ENCODE assay signal across 8 cellular contexts in the genomic region with DNA sequence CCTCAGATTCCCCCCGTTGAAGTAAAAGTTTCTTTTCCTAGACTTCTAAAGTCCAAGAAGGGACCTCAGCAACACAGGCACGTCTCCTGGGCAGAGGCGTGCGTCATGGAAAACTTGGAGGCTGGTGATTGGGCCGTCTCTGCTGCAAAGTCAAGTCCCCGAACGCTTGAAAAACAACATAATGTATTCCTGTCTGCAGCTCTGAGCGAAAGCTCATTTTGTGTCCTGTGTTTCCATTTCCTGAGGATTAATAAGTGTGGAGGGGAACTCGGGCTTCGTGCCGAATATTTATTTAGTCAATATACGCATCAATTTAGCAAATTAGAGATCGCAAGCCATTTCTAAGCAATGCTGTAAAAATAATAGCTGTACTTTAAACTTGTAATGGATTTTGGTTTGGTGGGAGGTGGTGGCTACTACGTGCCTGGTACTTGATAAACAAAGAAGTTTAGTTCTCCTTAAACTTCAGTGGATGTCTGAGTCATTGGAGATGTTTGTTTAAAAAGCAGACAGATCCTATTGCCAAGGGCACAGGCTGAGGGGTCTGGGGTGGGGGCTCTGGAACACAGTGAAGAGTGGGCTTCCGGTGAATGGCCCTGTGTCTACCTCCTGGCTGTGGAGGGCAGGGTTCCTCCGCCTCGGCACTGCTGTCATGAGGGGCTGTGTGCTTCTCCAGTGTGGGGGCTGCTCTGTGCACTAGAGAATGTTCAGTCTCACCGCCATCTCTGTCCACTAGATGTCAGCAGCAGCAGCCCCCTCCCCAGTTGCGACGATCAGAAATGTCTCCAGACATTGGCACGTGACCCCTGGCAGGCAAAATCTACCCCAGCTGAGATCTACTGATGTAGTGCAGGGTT. TPM values are rescaled to one million over a fixed set of nuclear protein-coding genes. Genes with fewer than 3 reads are reported as not detected.
A peak's percentile ranks its signal among the peaks of the same experiment; 100 is the strongest.
DNase-seq lines count a peak whose midpoint lies in the region; FAIRE-seq and TF ChIP-seq lines count a peak whose summit lies in the region.

No MANE protein-coding gene starts in this region.

- no peaks in the 10 kb centered on the region for H3K4me1 Mint-ChIP-seq in Caco-2 (ENCODE audit: low read depth, unreplicated experiment)
- H3K4me1 Mint-ChIP-seq in osteocyte (ENCODE audit: unreplicated experiment): peaks cover 22% of the 10 kb centered on the region

- FAIRE-seq in endothelial cell of umbilical vein (lab: Jason Lieb, UNC): no peak

- H3K36me3 Mint-ChIP-seq in Caco-2 (ENCODE audit: insufficient read depth, unreplicated experiment): no peaks in the 10 kb centered on the region
- H3K36me3 Mint-ChIP-seq in osteocyte (ENCODE audit: unreplicated experiment): no peaks in the 10 kb centered on the region

- H3K4me3 ChIP-seq in Caco-2 (ENCODE audit: low read depth, low read length) (no peak overlapping the region), endothelial cell of umbilical vein (replicated peaks in 1 of 3; ENCODE audit: insufficient read depth in 1 of 3, low read depth in 1 of 3, low read length in 3 of 3) (no peak overlapping the region)

- H2AFZ ChIP-seq in endothelial cell of umbilical vein (ENCODE audit: low read depth, low read length): no peak overlapping the region

- peaks cover 4% of the 10 kb centered on the region; the same call in 1 of the 2 replicates for H3K9me3 ChIP-seq in Caco-2
- H3K9me3 ChIP-seq in endothelial cell of umbilical vein (replicated peaks; ENCODE audit: control insufficient read depth, insufficient read depth, low read length): no peaks in the 10 kb centered on the region

- CTCF ChIA-PET in Caco-2 (lab: Charles Lee) (interaction anchor here (0.6 to 2.9 kb wide), 9 partner anchors 12 to 1109 kb away, joined by 3 to 17 read pairs (median 3); no protein-coding TSS in a partner anchor), endothelial cell of umbilical vein (lab: Charles Lee) (interaction anchor here (0.6 to 1.6 kb wide), 8 partner anchors 10 to 876 kb away, joined by 3 to 5 read pairs (median 3); no protein-coding TSS in a partner anchor)

- no peak overlapping the region for H3K27ac ChIP-seq in endothelial cell of umbilical vein (ENCODE audit: insufficient read depth, low read depth, low read length)

- no peaks in the 10 kb centered on the region for H3K9me1 ChIP-seq in endothelial cell of umbilical vein (replicated peaks; ENCODE audit: control insufficient read depth, extremely low read depth, insufficient read depth, low read length)

- dilution Hi-C loops in endothelial cell of umbilical vein (cut with MboI; ENCODE audit: extremely low pct_ligation_motif_present, low sequenced_read_pairs): no loop called here

- H3K27me3 Mint-ChIP-seq in Caco-2 (ENCODE audit: insufficient read depth, unreplicated experiment): peaks cover 11% of the 10 kb centered on the region
- peaks cover 6% of the 10 kb centered on the region for H3K27me3 Mint-ChIP-seq in osteocyte (ENCODE audit: unreplicated experiment)

- TF ChIP-seq POLR2A in endothelial cell of umbilical vein (IDR thresholded peaks at IDR 0.05; ENCODE audit: low read depth, low read length): no peak

- H3K79me2 ChIP-seq in endothelial cell of umbilical vein (ENCODE audit: control insufficient read depth, insufficient read depth, low read length): no peaks in the 10 kb centered on the region

- H3K27me3 ChIP-seq in Caco-2 (replicated peaks; ENCODE audit: control insufficient read depth, insufficient read depth, low read length) (no peaks in the 10 kb centered on the region), endothelial cell of umbilical vein (ENCODE audit: control insufficient read depth in 2 of 2, insufficient read depth in 2 of 2, low read length in 2 of 2) (peaks cover 4 to 7% of the 10 kb centered on the region in 2 experiments)

- no peaks in the 10 kb centered on the region for H3K4me1 ChIP-seq in Caco-2
- no peaks in the 10 kb centered on the region for H3K4me1 ChIP-seq in endothelial cell of umbilical vein (ENCODE audit: control insufficient read depth, extremely low read depth, insufficient read depth, low read length)

- H3K4me3 Mint-ChIP-seq in Caco-2 (ENCODE audit: unreplicated experiment): no peak overlapping the region
- H3K4me3 Mint-ChIP-seq in osteocyte (ENCODE audit: unreplicated experiment): peak overlapping the region; percentile 31

- no peak overlapping the region for H3K9ac ChIP-seq in endothelial cell of umbilical vein (replicated peaks; ENCODE audit: extremely low read depth, insufficient read depth, low read length)

- DNase-seq in Caco-2 (peak in 1 of 2 experiments; percentile 72), NCI-H526 treated with DMSO at 0.1 percent for 48 hours (lab: John Stamatoyannopoulos, UW) (peak; percentile 29), endothelial cell of umbilical vein (ENCODE audit: low read depth, low spot score) (peak; percentile 86), osteocyte (ENCODE audit: extremely low spot score, unreplicated experiment) (no peak), KG1 (lab: John Stamatoyannopoulos, UW) (no peak), AML-193 (lab: John Stamatoyannopoulos, UW) (no peak), NCI-H524 treated with DMSO at 0.1 percent for 48 hours (lab: John Stamatoyannopoulos, UW) (no peak)
- no peak for DNase-seq in activated effector memory CD4-positive, alpha-beta T cell treated with anti-CD3 and anti-CD28 coated beads, Interleukin-2, amount 50 U/mL, for 16 hours

- H3K27ac Mint-ChIP-seq in Caco-2 (ENCODE audit: unreplicated experiment) (no peak overlapping the region), osteocyte (ENCODE audit: unreplicated experiment) (peak overlapping the region; percentile 90)

- no peaks in the 10 kb centered on the region for H3K36me3 ChIP-seq in Caco-2 (ENCODE audit: control insufficient read depth, insufficient read depth, low read length)
- no peaks in the 10 kb centered on the region for H3K36me3 ChIP-seq in endothelial cell of umbilical vein (ENCODE audit: control insufficient read depth in 2 of 2, extremely low read depth in 1 of 2, insufficient read depth in 2 of 2, low read length in 2 of 2)

- no peak overlapping the region for H3K4me2 ChIP-seq in endothelial cell of umbilical vein (ENCODE audit: insufficient read depth, low read length)

- H3K9me3 Mint-ChIP-seq in Caco-2 (ENCODE audit: unreplicated experiment) (no peaks in the 10 kb centered on the region), osteocyte (ENCODE audit: unreplicated experiment) (no peaks in the 10 kb centered on the region)

- peak; percentile 92 to 95 for TF ChIP-seq CTCF in Caco-2 (IDR thresholded peaks at IDR 0.05; ENCODE audit: insufficient read depth in 1 of 2, low read depth in 1 of 2, low read length in 1 of 2, severe bottlenecking in 1 of 2, unreplicated experiment in 1 of 2)
- TF ChIP-seq CTCF in endothelial cell of umbilical vein (IDR thresholded peaks at IDR 0.05; ENCODE audit: extremely low read depth in 1 of 2, insufficient read depth in 1 of 2, low read depth in 1 of 2, low read length in 2 of 2): peak; percentile 26 to 60
- TF ChIP-seq CTCF in osteocyte (IDR thresholded peaks at IDR 0.05): peak; percentile 72

- BruUV-seq in Caco-2 (replicated peaks; lab: Mats Ljungman, UMichigan): no TSS peak
- no TSS peak for BruUV-seq in endothelial cell of umbilical vein (replicated peaks; lab: Mats Ljungman, UMichigan)

- POLR2A ChIA-PET in Caco-2 (lab: Charles Lee): no interaction called here
- POLR2A ChIA-PET in endothelial cell of umbilical vein (lab: Charles Lee): no interaction called here

- intact Hi-C loops in Caco-2 (cut with micrococcal nuclease; ENCODE audit: unreplicated experiment) (loop anchor here (1.0 kb wide), 1 partner anchor 12 kb away; no protein-coding TSS in a partner anchor), endothelial cell of umbilical vein (cut with micrococcal nuclease) (loop anchor here (1.0 kb wide), 1 partner anchor 16 kb away; no protein-coding TSS in a partner anchor)

- H4K20me1 ChIP-seq in endothelial cell of umbilical vein (replicated peaks; ENCODE audit: control insufficient read depth, extremely low read depth, insufficient read depth, low read length): no peaks in the 10 kb centered on the region

TF ChIP-seq in endothelial cell of umbilical vein, 7 proteins besides CTCF, POLR2A, EP300 and RAD21 (continues in another document):
- no peak for TF ChIP-seq MYC (IDR thresholded peaks at IDR 0.05; ENCODE audit: low read depth, low read length)
- TF ChIP-seq POLR2AphosphoS5 (IDR thresholded peaks at IDR 0.05; ENCODE audit: insufficient read depth, low read depth, low read length): no peak
- no peak for TF ChIP-seq GATA2 (IDR thresholded peaks at IDR 0.05; ENCODE audit: insufficient read depth, insufficient read length, low read depth, low read length)

RNA-seq across cellular contexts. Expression of gene PCK1, which starts 21.8 kb away (rescaled TPM):
- total RNA-seq in Caco-2 (2022) (0.42 TPM in 1 of 2 replicates, not detected in the other), endothelial cell of umbilical vein (not detected in 2 replicates), osteocyte (not detected in 2 replicates)
- polyA plus RNA-seq in endothelial cell of umbilical vein: not detected in 2 replicates
- polyA plus RNA-seq in endothelial cell of umbilical vein (2011; cell fraction: cytosol; rRNA removed): not detected in 2 replicates
- not detected in 2 replicates for polyA plus RNA-seq in endothelial cell of umbilical vein (2011; cell fraction: nucleus; rRNA removed)
- not detected in 2 replicates for polyA plus RNA-seq in endothelial cell of umbilical vein (2012)
- polyA minus RNA-seq in endothelial cell of umbilical vein: not detected in 2 replicates
- polyA minus RNA-seq in endothelial cell of umbilical vein (2011; cell fraction: cytosol; rRNA and poly(A)+ RNA removed): not detected
- not detected in 2 replicates for polyA minus RNA-seq in endothelial cell of umbilical vein (2011; cell fraction: nucleus; rRNA and poly(A)+ RNA removed)

RNA-seq across cellular contexts. Expression of gene ZBP1, which starts 37.6 kb away (rescaled TPM):
- total RNA-seq in Caco-2 (2022) (not detected in 2 replicates), endothelial cell of umbilical vein (not detected in 2 replicates), osteocyte (not detected in 2 replicates)
- not detected in 2 replicates for polyA plus RNA-seq in endothelial cell of umbilical vein
- polyA plus RNA-seq in endothelial cell of umbilical vein (2011; cell fraction: cytosol; rRNA removed): not detected in 2 replicates
- polyA plus RNA-seq in endothelial cell of umbilical vein (2011; cell fraction: nucleus; rRNA removed): not detected in 2 replicates
- polyA plus RNA-seq in endothelial cell of umbilical vein (2012): not detected in 2 replicates
- polyA minus RNA-seq in endothelial cell of umbilical vein: not detected in 2 replicates
- polyA minus RNA-seq in endothelial cell of umbilical vein (2011; cell fraction: cytosol; rRNA and poly(A)+ RNA removed): not detected
- polyA minus RNA-seq in endothelial cell of umbilical vein (2011; cell fraction: nucleus; rRNA and poly(A)+ RNA removed): not detected in 2 replicates

RNA-seq across cellular contexts. Expression of gene CTCFL, which starts 57.7 kb away (rescaled TPM):
- not detected in 2 replicates for total RNA-seq in Caco-2 (2022)
- total RNA-seq in endothelial cell of umbilical vein: not detected in 2 replicates
- not detected in 2 replicates for polyA plus RNA-seq in endothelial cell of umbilical vein
- polyA plus RNA-seq in endothelial cell of umbilical vein (2011; cell fraction: cytosol; rRNA removed): not detected in 2 replicates
- not detected in 2 replicates for polyA plus RNA-seq in endothelial cell of umbilical vein (2011; cell fraction: nucleus; rRNA removed)
- not detected in 2 replicates for polyA plus RNA-seq in endothelial cell of umbilical vein (2012)
- polyA minus RNA-seq in endothelial cell of umbilical vein: 1.9 and 4.4 TPM in 2 replicates
- polyA minus RNA-seq in endothelial cell of umbilical vein (2011; cell fraction: cytosol; rRNA and poly(A)+ RNA removed): not detected
- polyA minus RNA-seq in endothelial cell of umbilical vein (2011; cell fraction: nucleus; rRNA and poly(A)+ RNA removed): not detected in 2 replicates
- not detected in 2 replicates for total RNA-seq in osteocyte

Comparison
In these comparisons a context has a peak if more than half of its experiments do, and no peak if none do; other contexts are left out.
1. DNase-seq: peak in NCI-H526 treated with DMSO at 0.1 percent for 48 hours (single experiment) and endothelial cell of umbilical vein (single experiment); none in osteocyte (single experiment), KG1 (single experiment), AML-193 (0 of 2), activated effector memory CD4-positive, alpha-beta T cell treated with anti-CD3 and anti-CD28 coated beads, Interleukin-2, amount 50 U/mL, for 16 hours (single experiment) and NCI-H524 treated with DMSO at 0.1 percent for 48 hours (single experiment).
2. CTCF ChIP-seq: peak in every context shown above with its lines; median percentile 94 in Caco-2; 72 in osteocyte; 43 in endothelial cell of umbilical vein.